Comparison of ENCODE assay signal across 9 cellular contexts in the genomic region with DNA sequence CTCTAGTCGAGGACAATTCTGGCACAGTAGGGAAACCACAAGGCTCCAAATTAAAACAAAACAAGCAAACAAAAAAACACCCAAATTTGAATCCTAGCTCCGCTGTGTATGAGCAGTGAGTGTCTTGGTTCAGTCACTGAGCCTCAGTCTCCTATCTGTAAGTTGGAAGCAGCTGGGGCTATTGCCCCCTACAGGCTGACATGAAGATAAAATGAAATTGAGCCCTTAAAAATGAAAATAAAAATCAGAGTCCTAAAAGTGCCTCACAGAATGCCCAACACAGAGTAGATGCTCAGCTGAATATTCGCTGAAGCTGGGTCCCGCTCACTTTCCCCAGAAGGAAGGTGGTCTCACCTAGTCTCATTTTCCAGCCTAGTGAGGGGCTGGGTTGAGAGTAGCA.
A peak's percentile ranks its signal among the peaks of the same experiment; 100 is the strongest.
DNase-seq lines count a peak whose midpoint lies in the region; ATAC-seq and TF ChIP-seq lines count a peak whose summit lies in the region.
"Had no signal": no experiment of that assay in that cellular context is flagged by ENCODE, and none has a peak within 500 bp of the region (broad histone marks: within the 10 kb centered on the region; RNA-seq: fewer than 3 reads in every experiment).

No MANE protein-coding gene starts in this region.

- no peak overlapping the region for H3K4me3 ChIP-seq in kidney epithelial cell (ENCODE audit: low read depth, low read length)

- H3K27me3 ChIP-seq in kidney epithelial cell (ENCODE audit: control insufficient read depth, insufficient read depth, low read length), result peaks cover 36% of the 10 kb centered on the region

- no peak overlapping the region for H3K27ac ChIP-seq in VCaP

- intact Hi-C loops in head of caudate nucleus (cut with DNase I), result no loop called here

- DNase-seq in AML-193 (lab: John Stamatoyannopoulos, UW), result peak; percentile 43 to 48
- no peak for DNase-seq in GM20000 (ENCODE audit: low spot score)
- DNase-seq in kidney epithelial cell (ENCODE audit: low read depth), result no peak
- no peak for DNase-seq in head of caudate nucleus
- DNase-seq: posterior cingulate gyrus had no signal

- H3K36me3 ChIP-seq in kidney epithelial cell (ENCODE audit: control insufficient read depth, insufficient read depth, low read length), result no peaks in the 10 kb centered on the region

- TF ChIP-seq CTCF in GM20000 (IDR thresholded peaks at IDR 0.05; ENCODE audit: extremely low read depth, missing control alignments) (peak; percentile 51), VCaP (conservative IDR thresholded peaks at IDR 0.05) (peak; percentile 60), kidney epithelial cell (IDR thresholded peaks at IDR 0.05; ENCODE audit: insufficient read depth, low read length, poor library complexity, severe bottlenecking) (peak; percentile 49)

- no peak for ATAC-seq in HG02763 (IDR thresholded peaks at IDR 0.05; ENCODE audit: unreplicated experiment)
- ATAC-seq in HG03521 (IDR thresholded peaks at IDR 0.05; ENCODE audit: unreplicated experiment), result no peak
- no peak for ATAC-seq in GM18858 (IDR thresholded peaks at IDR 0.05; ENCODE audit: unreplicated experiment)

Comparison
In these comparisons a context has a peak if more than half of its experiments do, and no peak if none do; other contexts are left out.
1. DNase-seq: peak in AML-193 (2 of 2); none in GM20000 (single experiment), kidney epithelial cell (single experiment) and head of caudate nucleus (0 of 42).
2. Peak in every context shown above with its lines, with median percentiles within 50 percentile points of each other: CTCF ChIP-seq.